1 cellular context compared by ENCODE assay signal in genomic region chr20:63854069-63854765, GRCh38.
A peak's percentile ranks its signal among the peaks of the same experiment; 100 is the strongest.
TF ChIP-seq lines count a peak whose summit lies in the region.

No MANE protein-coding gene starts in this region.

TF ChIP-seq in HepG2, 621 proteins besides CTCF, POLR2A, EP300 and RAD21 (continued from another document and continues in another):
- TF ChIP-seq STAG1 (CRISPR knock-in tag; IDR thresholded peaks at IDR 0.05) = peak; percentile 10; the same call in 1 of the 2 replicates
- 0 out of 2 replicates have a peak, but pooled peaks have one; percentile 44 for TF ChIP-seq HNF1B (CRISPR knock-in tag; IDR thresholded peaks at IDR 0.05)
- no peak; the same call in none of the 2 replicates for TF ChIP-seq HDAC2 (CRISPR knock-in tag; IDR thresholded peaks at IDR 0.05)
- TF ChIP-seq KMT2A (CRISPR knock-in tag; IDR thresholded peaks at IDR 0.05) = no peak; the same call in 1 of the 2 replicates
- TF ChIP-seq REXO4 (CRISPR knock-in tag; IDR thresholded peaks at IDR 0.05; ENCODE audit: borderline replicate concordance) = 0 out of 2 replicates have a peak, but pooled peaks have one; percentile 33
- TF ChIP-seq FIP1L1 (IDR thresholded peaks at IDR 0.05; ENCODE audit: borderline replicate concordance, insufficient read depth, low read depth, low read length) = no peak
- TF ChIP-seq ZNF775 (CRISPR knock-in tag; IDR thresholded peaks at IDR 0.05; ENCODE audit: borderline replicate concordance) = no peak
- TF ChIP-seq RBM39 (IDR thresholded peaks at IDR 0.05; ENCODE audit: low read depth, low read length, poor library complexity, severe bottlenecking) = no peak
- TF ChIP-seq ARNTL (CRISPR knock-in tag; IDR thresholded peaks at IDR 0.05) = no peak
- no peak for TF ChIP-seq HMGXB3 (CRISPR knock-in tag; IDR thresholded peaks at IDR 0.05; ENCODE audit: borderline replicate concordance)
- no peak for TF ChIP-seq SRF (IDR thresholded peaks at IDR 0.05; ENCODE audit: low read depth, low read length)
- TF ChIP-seq SMARCE1 (IDR thresholded peaks at IDR 0.05; ENCODE audit: borderline replicate concordance) = no peak
- TF ChIP-seq NR2F6 (IDR thresholded peaks at IDR 0.05) = peak; percentile 6; the same call in 1 of the 2 replicates
- TF ChIP-seq NR2F6 (CRISPR knock-in tag; IDR thresholded peaks at IDR 0.05) = peak; percentile 67
- peak; percentile 49 for TF ChIP-seq SAP130 (CRISPR knock-in tag; IDR thresholded peaks at IDR 0.05; ENCODE audit: low read depth)
- no peak for TF ChIP-seq E2F1 (CRISPR knock-in tag; IDR thresholded peaks at IDR 0.05)
- no peak for TF ChIP-seq POLR2AphosphoS2 (IDR thresholded peaks at IDR 0.05; ENCODE audit: low read depth, low read length)
- no peak for TF ChIP-seq ZNF782 (CRISPR knock-in tag; IDR thresholded peaks at IDR 0.05; ENCODE audit: borderline replicate concordance)
- peak; percentile 72; the same call in 1 of the 2 replicates for TF ChIP-seq MED13 (CRISPR knock-in tag; IDR thresholded peaks at IDR 0.05)
- no peak for TF ChIP-seq ZNF296 (CRISPR knock-in tag; conservative IDR thresholded peaks at IDR 0.05)
- TF ChIP-seq TSC22D2 (CRISPR knock-in tag; IDR thresholded peaks at IDR 0.05; ENCODE audit: borderline replicate concordance) = peak; percentile 18; the same call in 1 of the 2 replicates
- no peak for TF ChIP-seq RFXANK (CRISPR knock-in tag; IDR thresholded peaks at IDR 0.05)
- no peak for TF ChIP-seq ZNF7 (CRISPR knock-in tag; IDR thresholded peaks at IDR 0.05)
- no peak for TF ChIP-seq LBX2 (CRISPR knock-in tag; IDR thresholded peaks at IDR 0.05; ENCODE audit: borderline replicate concordance)
- 0 out of 2 replicates have a peak, but pooled peaks have one; percentile 60 for TF ChIP-seq ZNF678 (CRISPR knock-in tag; IDR thresholded peaks at IDR 0.05)
- TF ChIP-seq HNRNPH1 (optimal IDR thresholded peaks at IDR 0.05; ENCODE audit: low read depth, low read length) = no peak
- no peak for TF ChIP-seq HNF4A (CRISPR knock-in tag; IDR thresholded peaks at IDR 0.05)
- no peak for TF ChIP-seq MYNN (CRISPR knock-in tag; IDR thresholded peaks at IDR 0.05; ENCODE audit: low read depth)
- no peak for TF ChIP-seq ZNF318 (CRISPR knock-in tag; IDR thresholded peaks at IDR 0.05)
- TF ChIP-seq ZNF574 (CRISPR knock-in tag; IDR thresholded peaks at IDR 0.05) = no peak
- no peak for TF ChIP-seq ZFP37 (CRISPR knock-in tag; IDR thresholded peaks at IDR 0.05; ENCODE audit: borderline replicate concordance)
- TF ChIP-seq ZFP82 (CRISPR knock-in tag; IDR thresholded peaks at IDR 0.05; ENCODE audit: borderline replicate concordance) = no peak
- peak; percentile 2 for TF ChIP-seq ZNF883 (CRISPR knock-in tag; IDR thresholded peaks at IDR 0.05; ENCODE audit: not compliant biosample characterization)
- TF ChIP-seq ZNF180 (CRISPR knock-in tag; IDR thresholded peaks at IDR 0.05; ENCODE audit: borderline replicate concordance, low read depth) = no peak
- peak; percentile 53; the same call in 1 of the 2 replicates for TF ChIP-seq KAT8 (CRISPR knock-in tag; IDR thresholded peaks at IDR 0.05)
- no peak for TF ChIP-seq ARNT2 (CRISPR knock-in tag; IDR thresholded peaks at IDR 0.05; ENCODE audit: low read depth)
- TF ChIP-seq JUNB (CRISPR knock-in tag; IDR thresholded peaks at IDR 0.05; ENCODE audit: borderline replicate concordance) = no peak
- TF ChIP-seq ZBTB7B (CRISPR knock-in tag; IDR thresholded peaks at IDR 0.05) = peak; percentile 89
- no peak for TF ChIP-seq HOXA7 (CRISPR knock-in tag; IDR thresholded peaks at IDR 0.05)
- TF ChIP-seq ZNF253 (CRISPR knock-in tag; IDR thresholded peaks at IDR 0.05; ENCODE audit: borderline replicate concordance) = no peak
- TF ChIP-seq FLYWCH1 (CRISPR knock-in tag; IDR thresholded peaks at IDR 0.05) = no peak
- no peak for TF ChIP-seq ZNF816 (CRISPR knock-in tag; IDR thresholded peaks at IDR 0.05; ENCODE audit: borderline replicate concordance)
- peak; percentile 35; the same call in 1 of the 2 replicates for TF ChIP-seq MAX (IDR thresholded peaks at IDR 0.05)
- TF ChIP-seq FOXA3 (CRISPR knock-in tag; IDR thresholded peaks at IDR 0.05) = no peak; the same call in 1 of the 2 replicates
- TF ChIP-seq DMAP1 (CRISPR knock-in tag; IDR thresholded peaks at IDR 0.05) = peak; percentile 60; the same call in 1 of the 2 replicates
